14 cellular contexts compared by ENCODE assay signal in genomic region chr3:41853495-41853894, GRCh38.
A peak's percentile ranks its signal among the peaks of the same experiment; 100 is the strongest.
DNase-seq lines count a peak whose midpoint lies in the region; ATAC-seq and TF ChIP-seq lines count a peak whose summit lies in the region.
"Had no signal": no experiment of that assay in that cellular context is flagged by ENCODE, and none has a peak within 500 bp of the region (broad histone marks: within the 10 kb centered on the region; RNA-seq: fewer than 3 reads in every experiment).

No MANE protein-coding gene starts in this region.

- H3K4ac ChIP-seq in IMR-90 (ENCODE audit: low read depth, low read length) = no peak overlapping the region

- intact Hi-C loops in IMR-90 (cut with micrococcal nuclease) = no loop called here

- H4K8ac ChIP-seq in IMR-90 (ENCODE audit: low read depth in 2 of 2, low read length in 2 of 2) = no peak overlapping the region

- no peak overlapping the region for H2BK20ac ChIP-seq in IMR-90 (ENCODE audit: low read depth, low read length)

- no peaks in the 10 kb centered on the region for H3K79me1 ChIP-seq in IMR-90 (ENCODE audit: low read depth in 1 of 2, low read length in 2 of 2)

- H3K9me1 ChIP-seq in IMR-90 (ENCODE audit: insufficient read depth, low read length) = no peaks in the 10 kb centered on the region

- no peak overlapping the region for H2BK120ac ChIP-seq in IMR-90 (ENCODE audit: low read depth, low read length)

- H3K9ac ChIP-seq in IMR-90 (ENCODE audit: low read depth, low read length) = no peak overlapping the region
- H3K9ac ChIP-seq in parathyroid adenoma = no peak overlapping the region

- H3K23ac ChIP-seq in IMR-90 (ENCODE audit: low read depth, low read length) = no peak overlapping the region

- H2BK5ac ChIP-seq in IMR-90 (ENCODE audit: low read depth, low read length, poor library complexity, severe bottlenecking) = no peak overlapping the region

- H3K4me2 ChIP-seq in IMR-90 (ENCODE audit: low read depth, low read length) = no peak overlapping the region
- no peak overlapping the region for H3K4me2 ChIP-seq in parathyroid adenoma (ENCODE audit: low read length)

- H3K4me1 ChIP-seq in IMR-90 (ENCODE audit: control insufficient read depth, insufficient read depth, low read length) (no peaks in the 10 kb centered on the region), parathyroid adenoma (peaks cover 13% of the 10 kb centered on the region)

- no peak for TF ChIP-seq RAD21 in IMR-90 (IDR thresholded peaks at IDR 0.05; ENCODE audit: low read length)

- no peaks in the 10 kb centered on the region for H4K20me1 ChIP-seq in IMR-90 (ENCODE audit: insufficient read depth, low read length)

- H3K27me3 ChIP-seq in IMR-90 (ENCODE audit: control insufficient read depth, insufficient read depth, low read length) (no peaks in the 10 kb centered on the region), parathyroid adenoma (ENCODE audit: control insufficient read depth, insufficient read depth, low read length) (no peaks in the 10 kb centered on the region)

- no peak overlapping the region for H2AK9ac ChIP-seq in IMR-90 (replicated peaks; ENCODE audit: low read depth, low read length, poor library complexity)

- H3K14ac ChIP-seq in IMR-90 (replicated peaks; ENCODE audit: low read depth, low read length) = no peak overlapping the region

- CTCF ChIA-PET in IMR-90 (lab: Yijun Ruan, JAX) = no interaction called here

- H4K91ac ChIP-seq in IMR-90 (ENCODE audit: insufficient read depth, low read depth, low read length) = no peak overlapping the region

- BruUV-seq in IMR-90 (replicated peaks; lab: Mats Ljungman, UMichigan) = no TSS peak

- H2AK5ac ChIP-seq in IMR-90 (ENCODE audit: low read depth, low read length) = no peak overlapping the region

- no peak overlapping the region for H4K5ac ChIP-seq in IMR-90 (ENCODE audit: low read depth, low read length)

- WGBS in IMR-90 (ENCODE audit: extremely low coverage in 2 of 2, insufficient read length in 1 of 2), 2 experiments = 50% methylated on average over 1 of the region's 4 CpGs; no CpG with 5 or more reads in 1 of the 2 experiments

- no peak overlapping the region for H3K18ac ChIP-seq in IMR-90 (ENCODE audit: low read depth, low read length)

- H2AFZ ChIP-seq in IMR-90 (replicated peaks; ENCODE audit: low read length, poor library complexity) (no peak overlapping the region), parathyroid adenoma (peak overlapping the region; percentile 16)

- H3K36me3 ChIP-seq in IMR-90 (ENCODE audit: control insufficient read depth, insufficient read depth, low read length) (no peaks in the 10 kb centered on the region), parathyroid adenoma (ENCODE audit: control insufficient read depth, insufficient read depth, low read length) (no peaks in the 10 kb centered on the region)

- H3K79me2 ChIP-seq in parathyroid adenoma = no peaks in the 10 kb centered on the region

- POLR2A ChIA-PET in IMR-90 (lab: Charles Lee; ENCODE audit: unreplicated experiment) = no interaction called here

- peak; percentile 12 for DNase-seq in IMR-90
- DNase-seq in amniotic epithelial cell (ENCODE audit: low read depth) = peak; percentile 27
- peak; percentile 3 for DNase-seq in fibroblast of mammary gland (ENCODE audit: low read depth)
- DNase-seq in activated naive CD4-positive, alpha-beta T cell treated with Interleukin-2 at 50 U/mL for 16 hours = no peak
- DNase-seq in medulla oblongata (ENCODE audit: extremely low spot score) = no peak
- DNase-seq: C1 segment of cervical spinal cord; CD4-positive, alpha-beta T cell; DMS153; DMS79 treated with DMSO at 0.1 percent for 48 hours; EL; GDM1 had no signal

- H3K9me3 ChIP-seq in IMR-90 (ENCODE audit: control insufficient read depth, insufficient read depth, low read length) (no peaks in the 10 kb centered on the region), parathyroid adenoma (ENCODE audit: control insufficient read depth, low read length) (no peaks in the 10 kb centered on the region)

- no peak overlapping the region for H3K56ac ChIP-seq in IMR-90 (ENCODE audit: extremely low read depth, insufficient read depth, low read length)

- ATAC-seq in IMR-90 (ENCODE audit: low read depth) (peak; percentile 11; the same call in 1 of the 2 replicates), GM21576 (IDR thresholded peaks at IDR 0.05; ENCODE audit: unreplicated experiment) (no peak)
- ATAC-seq: HCT116 had no signal

- dilution Hi-C loops in IMR-90 (cut with HindIII; ENCODE audit: low sequenced_read_pairs, unreplicated experiment) = no loop called here

- H3K4me3 ChIP-seq in IMR-90 (ENCODE audit: insufficient read depth, low read depth, low read length) (no peak overlapping the region), fibroblast of mammary gland (ENCODE audit: control insufficient read depth, low read depth, low read length) (no peak overlapping the region), parathyroid adenoma (ENCODE audit: low read depth, low read length) (no peak overlapping the region)

- no peak for TF ChIP-seq CTCF in IMR-90 (conservative IDR thresholded peaks at IDR 0.05; ENCODE audit: low read depth, low read length)
- no peak for TF ChIP-seq CTCF in fibroblast of mammary gland (conservative IDR thresholded peaks at IDR 0.05; ENCODE audit: control insufficient read depth, insufficient read depth, low read depth, low read length)
- TF ChIP-seq CTCF in parathyroid adenoma (IDR thresholded peaks at IDR 0.05) = no peak

- H2BK15ac ChIP-seq in IMR-90 (ENCODE audit: low read depth, low read length) = no peak overlapping the region

- TF ChIP-seq POLR2A in IMR-90 (IDR thresholded peaks at IDR 0.05; ENCODE audit: low read depth, low read length) = no peak

- in situ Hi-C loops in IMR-90 (cut with MboI; ENCODE audit: low sequenced_read_pairs) = no loop called here

- no peak overlapping the region for H3K27ac ChIP-seq in IMR-90 (ENCODE audit: insufficient read depth, low read length)
- H3K27ac ChIP-seq in parathyroid adenoma = peak overlapping the region; percentile 47

TF ChIP-seq in IMR-90, 13 proteins besides CTCF, POLR2A, EP300 and RAD21:
- TF ChIP-seq ELK1 (IDR thresholded peaks at IDR 0.05; ENCODE audit: borderline replicate concordance, low read depth, low read length) (no peak), RFX5 (IDR thresholded peaks at IDR 0.05; ENCODE audit: low read depth, low read length) (no peak), RCOR1 (IDR thresholded peaks at IDR 0.05; ENCODE audit: insufficient replicate concordance, low read length) (no peak), USF2 (IDR thresholded peaks at IDR 0.05; ENCODE audit: low read depth, low read length) (no peak), BHLHE40 (IDR thresholded peaks at IDR 0.05; ENCODE audit: low read depth, low read length) (no peak), MAZ (IDR thresholded peaks at IDR 0.05; ENCODE audit: borderline replicate concordance, low read depth, low read length) (no peak), CEBPB (IDR thresholded peaks at IDR 0.05; ENCODE audit: low read depth, low read length) (no peak), SMC3 (IDR thresholded peaks at IDR 0.05; ENCODE audit: low read depth, low read length) (no peak), MAFK (IDR thresholded peaks at IDR 0.05; ENCODE audit: low read depth, low read length) (no peak), FOS (IDR thresholded peaks at IDR 0.05; ENCODE audit: low read depth, low read length) (no peak), NFE2L2 (IDR thresholded peaks at IDR 0.05; ENCODE audit: low read depth, low read length) (no peak)

Comparison
In these comparisons a context has a peak if more than half of its experiments do, and no peak if none do; other contexts are left out.
1. DNase-seq: peak in IMR-90 (single experiment), amniotic epithelial cell (single experiment) and fibroblast of mammary gland (single experiment); none in activated naive CD4-positive, alpha-beta T cell treated with Interleukin-2 at 50 U/mL for 16 hours (single experiment) and medulla oblongata (single experiment).